Comparison of ENCODE assay signal across 10 cellular contexts in genomic region chr9:34591911-34592866, GRCh38. TPM values are rescaled to one million over a fixed set of nuclear protein-coding genes. Genes with fewer than 3 reads are reported as not detected.
DNase-seq lines count a peak whose midpoint lies in the region; ATAC-seq and TF ChIP-seq lines count a peak whose summit lies in the region.
"Had no signal": no experiment of that assay in that cellular context is flagged by ENCODE, and none has a peak within 500 bp of the region (broad histone marks: within the 10 kb centered on the region; RNA-seq: fewer than 3 reads in every experiment).

No MANE protein-coding gene starts in this region.

- H2BK5ac ChIP-seq in IMR-90 (ENCODE audit: low read depth, low read length, poor library complexity, severe bottlenecking) = no peak overlapping the region

- CTCF ChIA-PET in CD8-positive, alpha-beta memory T cell (lab: Charles Lee) = interaction anchor here (0.6 to 3.3 kb wide), 25 partner anchors 8 to 215 kb away, joined by 3 to 22 read pairs (median 4); partner anchors contain the start of genes DCTN3, MYORG, RPP25L and SIGMAR1
- CTCF ChIA-PET in IMR-90 (lab: Yijun Ruan, JAX) = interaction anchor here (0.6 to 3.3 kb wide), 14 partner anchors 10 to 542 kb away, joined by 3 to 35 read pairs (median 4); no protein-coding TSS in a partner anchor

- dilution Hi-C loops in IMR-90 (cut with HindIII; ENCODE audit: low sequenced_read_pairs, unreplicated experiment) = no loop called here

- peak overlapping the region; percentile 66 for H3K4me3 ChIP-seq in CD8-positive, alpha-beta memory T cell (ENCODE audit: low read length)
- H3K4me3 ChIP-seq in IMR-90 (ENCODE audit: insufficient read depth, low read depth, low read length) = no peak overlapping the region
- H3K4me3 ChIP-seq in dorsolateral prefrontal cortex = peak overlapping the region in 19 of 59 donors; percentile 1 to 72 (median 67)
- H3K4me3 ChIP-seq: HAP-1 had no signal

- H3K4ac ChIP-seq in IMR-90 (ENCODE audit: low read depth, low read length) = no peak overlapping the region

- no peak overlapping the region for H4K5ac ChIP-seq in IMR-90 (ENCODE audit: low read depth, low read length)

- H3K4me2 ChIP-seq in IMR-90 (ENCODE audit: low read depth, low read length) = no peak overlapping the region

- no peaks in the 10 kb centered on the region for H3K36me3 ChIP-seq in CD8-positive, alpha-beta memory T cell (ENCODE audit: insufficient read depth, low read length)
- H3K36me3 ChIP-seq in IMR-90 (ENCODE audit: control insufficient read depth, insufficient read depth, low read length) = no peaks in the 10 kb centered on the region
- H3K36me3 ChIP-seq: HAP-1, left lung, stomach had no signal

- 25% methylated on average over 5 of the region's 17 CpGs; no CpG with 5 or more reads in 1 of the 2 experiments for WGBS in IMR-90 (ENCODE audit: extremely low coverage in 2 of 2, insufficient read length in 1 of 2), 2 experiments

- in situ Hi-C loops in IMR-90 (cut with MboI; ENCODE audit: low sequenced_read_pairs) = no loop called here

- peaks cover 55% of the 10 kb centered on the region for H3K27me3 ChIP-seq in CD8-positive, alpha-beta memory T cell (ENCODE audit: insufficient read depth, low read length, poor library complexity, severe bottlenecking)
- H3K27me3 ChIP-seq in IMR-90 (ENCODE audit: control insufficient read depth, insufficient read depth, low read length) (peaks cover 84% of the 10 kb centered on the region), dorsolateral prefrontal cortex (peaks cover 0 to 4% (median 0%) of the 10 kb centered on the region in 45 donors)

- peaks cover 0 to 3% (median 0%) of the 10 kb centered on the region in 3 donors for H3K36me3 Mint-ChIP-seq in CD8-positive, alpha-beta memory T cell
- H3K36me3 Mint-ChIP-seq in brain (no peaks in the 10 kb centered on the region), neural crest cell (ENCODE audit: low read depth) (no peaks in the 10 kb centered on the region)

- H3K9me3 Mint-ChIP-seq in CD8-positive, alpha-beta memory T cell = no peaks in the 10 kb centered on the region
- peaks cover 0 to 8% (median 0%) of the 10 kb centered on the region in 5 experiments for H3K9me3 Mint-ChIP-seq in brain
- H3K9me3 Mint-ChIP-seq in neural crest cell = no peaks in the 10 kb centered on the region

- BruUV-seq in IMR-90 (replicated peaks; lab: Mats Ljungman, UMichigan) = no TSS peak

- TF ChIP-seq CTCF in IMR-90 (conservative IDR thresholded peaks at IDR 0.05; ENCODE audit: low read depth, low read length) = no peak
- TF ChIP-seq CTCF in brain (conservative IDR thresholded peaks at IDR 0.05) = peak in 1 of 2 experiments; percentile 61
- TF ChIP-seq CTCF in neural crest cell (conservative IDR thresholded peaks at IDR 0.05) = peak; percentile 26
- peak in 17 of 56 donors; percentile 1 to 51 (median 12) for TF ChIP-seq CTCF in dorsolateral prefrontal cortex (IDR thresholded peaks at IDR 0.05 in 54 of 56, conservative IDR thresholded peaks at IDR 0.05 in 2 of 56; ENCODE audit: low read depth in 1 of 56, partially characterized antibody in 56 of 56)

- no peak overlapping the region for H3K9ac ChIP-seq in IMR-90 (ENCODE audit: low read depth, low read length)

- no peak overlapping the region for H3K27ac Mint-ChIP-seq in CD8-positive, alpha-beta memory T cell
- H3K27ac Mint-ChIP-seq in brain = peak overlapping the region; percentile 5 to 50 (median 25)
- H3K27ac Mint-ChIP-seq in neural crest cell (ENCODE audit: unreplicated experiment) = no peak overlapping the region

- H2AK5ac ChIP-seq in IMR-90 (ENCODE audit: low read depth, low read length) = no peak overlapping the region

- 0 out of 2 replicates have a peak overlapping the region, but pooled peaks have one; percentile 1 for H3K23ac ChIP-seq in IMR-90 (ENCODE audit: low read depth, low read length)

- no peak overlapping the region for H2BK20ac ChIP-seq in IMR-90 (ENCODE audit: low read depth, low read length)

- H2AFZ ChIP-seq in IMR-90 (replicated peaks; ENCODE audit: low read length, poor library complexity) = peak overlapping the region; percentile 79

- H3K4me1 ChIP-seq in CD8-positive, alpha-beta memory T cell (ENCODE audit: insufficient read depth, low read length) = peaks cover 15% of the 10 kb centered on the region
- no peaks in the 10 kb centered on the region; the same call in 1 of the 2 replicates for H3K4me1 ChIP-seq in IMR-90 (ENCODE audit: control insufficient read depth, insufficient read depth, low read length)
- H3K4me1 ChIP-seq: HAP-1 had no signal

- no peak overlapping the region for H2BK120ac ChIP-seq in IMR-90 (ENCODE audit: low read depth, low read length)

- peak overlapping the region; percentile 64 to 89 (median 76) for H3K4me3 Mint-ChIP-seq in CD8-positive, alpha-beta memory T cell
- H3K4me3 Mint-ChIP-seq in brain (peak overlapping the region in 4 of 5 experiments; percentile 20 to 64 (median 43)), neural crest cell (peak overlapping the region; percentile 76)

- TF ChIP-seq POLR2A in IMR-90 (IDR thresholded peaks at IDR 0.05; ENCODE audit: low read depth, low read length) = no peak

- H2BK15ac ChIP-seq in IMR-90 (ENCODE audit: low read depth, low read length) = no peak overlapping the region

- no peak for DNase-seq in CD8-positive, alpha-beta memory T cell
- DNase-seq in IMR-90 (no peak), neural crest cell (ENCODE audit: low read depth, low spot score) (no peak), NCI-H1930 (lab: John Stamatoyannopoulos, UW) (no peak), dorsolateral prefrontal cortex (no peak)

- H3K56ac ChIP-seq in IMR-90 (ENCODE audit: extremely low read depth, insufficient read depth, low read length) = no peak overlapping the region

- no peaks in the 10 kb centered on the region for H3K79me1 ChIP-seq in IMR-90 (ENCODE audit: low read depth in 1 of 2, low read length in 2 of 2)

- no peaks in the 10 kb centered on the region for H3K9me3 ChIP-seq in CD8-positive, alpha-beta memory T cell (ENCODE audit: low read length)
- H3K9me3 ChIP-seq in IMR-90 (ENCODE audit: control insufficient read depth, insufficient read depth, low read length) = no peaks in the 10 kb centered on the region
- H3K9me3 ChIP-seq: HAP-1, left lung, stomach had no signal

- H4K20me1 ChIP-seq in IMR-90 (ENCODE audit: insufficient read depth, low read length) = peaks cover 8% of the 10 kb centered on the region; the same call in 1 of the 2 replicates

- H3K9me1 ChIP-seq in IMR-90 (ENCODE audit: insufficient read depth, low read length) = no peaks in the 10 kb centered on the region

- no peak overlapping the region for H3K27ac ChIP-seq in CD8-positive, alpha-beta memory T cell (ENCODE audit: low read depth, low read length)
- H3K27ac ChIP-seq in IMR-90 (ENCODE audit: insufficient read depth, low read length) (no peak overlapping the region), dorsolateral prefrontal cortex (peak overlapping the region in 24 of 59 donors; percentile 16 to 89 (median 68))
- H3K27ac ChIP-seq: left lung had no signal

- POLR2A ChIA-PET in CD8-positive, alpha-beta memory T cell (lab: Charles Lee) = no interaction called here
- POLR2A ChIA-PET in IMR-90 (lab: Charles Lee; ENCODE audit: unreplicated experiment) = interaction anchor here (1.3 kb wide), 1 partner anchor 188 kb away, joined by 5 read pairs; no protein-coding TSS in a partner anchor

- peaks cover 17 to 40% (median 23%) of the 10 kb centered on the region in 3 donors for H3K4me1 Mint-ChIP-seq in CD8-positive, alpha-beta memory T cell
- H3K4me1 Mint-ChIP-seq in brain (peaks cover 51% of the 10 kb centered on the region), neural crest cell (peaks cover 29% of the 10 kb centered on the region)

- H3K18ac ChIP-seq in IMR-90 (ENCODE audit: low read depth, low read length) = no peak overlapping the region

- intact Hi-C loops in IMR-90 (cut with micrococcal nuclease) (loop anchor here (1.0 kb wide), 2 partner anchors 44 to 155 kb away; no protein-coding TSS in a partner anchor), dorsolateral prefrontal cortex (cut with DNase I) (loop anchor here (1.0 to 10.0 kb wide), 11 partner anchors 44 to 263 kb away; partner anchors contain the start of genes DNAI1 (in 1 of the 2), FAM219A (in 1 of the 2), KIF24 (in 1 of the 2) and NUDT2 (in 1 of the 2))

- no peak overlapping the region for H4K91ac ChIP-seq in IMR-90 (ENCODE audit: insufficient read depth, low read depth, low read length)

- no peak overlapping the region for H3K14ac ChIP-seq in IMR-90 (replicated peaks; ENCODE audit: low read depth, low read length)

- H3K27me3 Mint-ChIP-seq in CD8-positive, alpha-beta memory T cell = peaks cover 51 to 72% of the 10 kb centered on the region in 2 donors
- H3K27me3 Mint-ChIP-seq in brain = peaks cover 23% of the 10 kb centered on the region
- peaks cover 54% of the 10 kb centered on the region for H3K27me3 Mint-ChIP-seq in neural crest cell (ENCODE audit: low read depth)

- H2AK9ac ChIP-seq in IMR-90 (replicated peaks; ENCODE audit: low read depth, low read length, poor library complexity) = no peak overlapping the region

- ATAC-seq in IMR-90 (ENCODE audit: low read depth) (peak; percentile 5; the same call in 1 of the 2 replicates), GM21423 (IDR thresholded peaks at IDR 0.05; ENCODE audit: unreplicated experiment) (no peak)

- H4K8ac ChIP-seq in IMR-90 (ENCODE audit: low read depth in 2 of 2, low read length in 2 of 2) = no peak overlapping the region

- TF ChIP-seq RAD21 in IMR-90 (IDR thresholded peaks at IDR 0.05; ENCODE audit: low read length) = no peak

RNA-seq across cellular contexts. Expression of gene CNTFR, which starts 2.7 kb away (rescaled TPM):
- total RNA-seq in CD8-positive, alpha-beta memory T cell = not detected
- polyA plus RNA-seq in CD8-positive, alpha-beta memory T cell = not detected
- total RNA-seq in IMR-90 (2012; rRNA removed) (not detected in 2 replicates), neural crest cell (112 and 115 TPM in 2 replicates), dorsolateral prefrontal cortex (100 to 1,000 TPM in 12 of 120 experiments, 10 to 100 TPM in 108; 36.2 to 149 (median 67.2) TPM)
- polyA plus RNA-seq in IMR-90 (2012; rRNA removed) (not detected in 2 replicates), brain (ENCODE audit: insufficient read depth, low read depth, low replicate concordance) (92.8 TPM)
- 0.02 TPM in 1 of 2 replicates, not detected in the other for polyA plus RNA-seq in IMR-90 (2012; cell fraction: cytosol; rRNA removed)
- polyA plus RNA-seq in IMR-90 (2012; cell fraction: nucleus; rRNA removed; ENCODE audit: low replicate concordance) = not detected in 2 replicates

RNA-seq across cellular contexts. Expression of gene RPP25L, which starts 19.7 kb away (rescaled TPM):
- 10 to 100 TPM; 34.5 to 39.0 TPM for total RNA-seq in CD8-positive, alpha-beta memory T cell
- 35.9 TPM for polyA plus RNA-seq in CD8-positive, alpha-beta memory T cell
- total RNA-seq in IMR-90 (2012; rRNA removed) (13.3 and 20.4 TPM in 2 replicates), neural crest cell (22.7 and 23.8 TPM in 2 replicates), dorsolateral prefrontal cortex (10 to 100 TPM; 12.3 to 32.2 (median 20.6) TPM)
- polyA plus RNA-seq in IMR-90 (2012; rRNA removed) (26.3 and 27.6 TPM in 2 replicates), brain (ENCODE audit: insufficient read depth, low read depth, low replicate concordance) (30.9 TPM)
- 39.7 and 47.9 TPM in 2 replicates for polyA plus RNA-seq in IMR-90 (2012; cell fraction: cytosol; rRNA removed)
- polyA plus RNA-seq in IMR-90 (2012; cell fraction: nucleus; rRNA removed; ENCODE audit: low replicate concordance) = 8.7 and 19.9 TPM in 2 replicates

RNA-seq across cellular contexts. Expression of gene DCTN3, which starts 28.1 kb away (rescaled TPM):
- 10 to 100 TPM; 83.3 to 83.4 TPM for total RNA-seq in CD8-positive, alpha-beta memory T cell
- polyA plus RNA-seq in CD8-positive, alpha-beta memory T cell = 128 TPM
- total RNA-seq in IMR-90 (2012; rRNA removed) (104 and 122 TPM in 2 replicates), neural crest cell (92.1 and 102 TPM in 2 replicates), dorsolateral prefrontal cortex (100 to 1,000 TPM in 116 of 120 experiments, 10 to 100 TPM in 4; 83.5 to 180 (median 139) TPM)
- polyA plus RNA-seq in IMR-90 (2012; rRNA removed) (183 and 186 TPM in 2 replicates), brain (ENCODE audit: insufficient read depth, low read depth, low replicate concordance) (314 TPM)
- 177 and 196 TPM in 2 replicates for polyA plus RNA-seq in IMR-90 (2012; cell fraction: cytosol; rRNA removed)
- 103 and 138 TPM in 2 replicates for polyA plus RNA-seq in IMR-90 (2012; cell fraction: nucleus; rRNA removed; ENCODE audit: low replicate concordance)

RNA-seq across cellular contexts. Expression of gene ARID3C, which starts 36.7 kb away (rescaled TPM):
- total RNA-seq in CD8-positive, alpha-beta memory T cell = under 1 TPM; 0.22 to 0.44 TPM
- polyA plus RNA-seq in CD8-positive, alpha-beta memory T cell = not detected
- not detected in 2 replicates for total RNA-seq in IMR-90 (2012; rRNA removed)
- polyA plus RNA-seq in IMR-90 (2012; rRNA removed) = 0.07 TPM in 1 of 2 replicates, not detected in the other
- polyA plus RNA-seq in IMR-90 (2012; cell fraction: cytosol; rRNA removed) = 0.02 TPM in 1 of 2 replicates, not detected in the other
- polyA plus RNA-seq in IMR-90 (2012; cell fraction: nucleus; rRNA removed; ENCODE audit: low replicate concordance) = 0.05 and 0.07 TPM in 2 replicates
- not detected for polyA plus RNA-seq in brain (ENCODE audit: insufficient read depth, low read depth, low replicate concordance)
- 0.68 TPM in 1 of 2 replicates, not detected in the other for total RNA-seq in neural crest cell
- total RNA-seq in dorsolateral prefrontal cortex = 1 to 10 TPM in 41 of 120 experiments, under 1 TPM in 68, not detected in 11; 0.30 to 3.0 (median 0.87) TPM
- total RNA-seq: left lung, stomach had no signal
- polyA plus RNA-seq: stomach had no signal

RNA-seq across cellular contexts. Expression of gene SIGMAR1, which starts 45.4 kb away (rescaled TPM):
- 100 to 1,000 TPM; 138 to 141 TPM for total RNA-seq in CD8-positive, alpha-beta memory T cell
- 95.4 TPM for polyA plus RNA-seq in CD8-positive, alpha-beta memory T cell
- 38.6 and 44.6 TPM in 2 replicates for total RNA-seq in IMR-90 (2012; rRNA removed)
- polyA plus RNA-seq in IMR-90 (2012; rRNA removed) = 88.9 and 93.1 TPM in 2 replicates
- polyA plus RNA-seq in IMR-90 (2012; cell fraction: cytosol; rRNA removed) = 77.6 and 124 TPM in 2 replicates
- 17.7 and 38.8 TPM in 2 replicates for polyA plus RNA-seq in IMR-90 (2012; cell fraction: nucleus; rRNA removed; ENCODE audit: low replicate concordance)
- 81.1 TPM for polyA plus RNA-seq in brain (ENCODE audit: insufficient read depth, low read depth, low replicate concordance)
- total RNA-seq in neural crest cell = 107 and 108 TPM in 2 replicates
- 10 to 100 TPM; 26.3 to 48.1 (median 36.0) TPM for total RNA-seq in dorsolateral prefrontal cortex

Comparison
In these comparisons a context has a peak if more than half of its experiments do, and no peak if none do; other contexts are left out.
1. H3K27ac Mint-ChIP-seq: peak in brain (5 of 5); none in CD8-positive, alpha-beta memory T cell (0 of 8) and neural crest cell (single experiment).
2. RNA of gene CNTFR, which starts 2.7 kb away (total RNA-seq): 112 to 115 TPM in neural crest cell and 36.2 to 149 TPM in dorsolateral prefrontal cortex; not detected in CD8-positive, alpha-beta memory T cell and not detected in IMR-90; every median in the first group is over 10 times any median in the second.
3. Peak in every context shown above with its lines, with median percentiles within 50 percentile points of each other: H3K4me3 Mint-ChIP-seq.